In the genomic region with DNA sequence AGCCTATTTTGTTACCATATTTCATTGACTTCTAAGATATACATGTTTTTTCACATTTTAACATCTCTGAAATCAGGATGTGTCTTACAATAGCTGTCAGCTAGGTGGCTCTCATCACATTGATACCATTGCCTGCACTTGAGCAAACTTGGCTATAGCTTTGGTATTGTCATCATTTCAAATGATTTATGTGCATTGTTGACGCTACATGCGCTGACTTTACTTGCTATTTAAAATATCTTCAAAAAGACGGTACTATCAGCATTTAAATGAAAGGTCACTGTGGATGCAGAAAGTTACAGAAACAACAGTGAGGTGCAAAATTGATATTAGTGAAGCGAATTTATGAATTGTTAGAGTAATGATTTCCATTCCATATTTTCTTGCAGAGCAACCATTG, we compare ENCODE assay signal across 1 cellular context.
TF ChIP-seq lines count a peak whose summit lies in the region.

No MANE protein-coding gene starts in this region.

TF ChIP-seq in IMR-90, 13 proteins besides CTCF, POLR2A, EP300 and RAD21 (continued from another document):
- TF ChIP-seq, protein P1, sequence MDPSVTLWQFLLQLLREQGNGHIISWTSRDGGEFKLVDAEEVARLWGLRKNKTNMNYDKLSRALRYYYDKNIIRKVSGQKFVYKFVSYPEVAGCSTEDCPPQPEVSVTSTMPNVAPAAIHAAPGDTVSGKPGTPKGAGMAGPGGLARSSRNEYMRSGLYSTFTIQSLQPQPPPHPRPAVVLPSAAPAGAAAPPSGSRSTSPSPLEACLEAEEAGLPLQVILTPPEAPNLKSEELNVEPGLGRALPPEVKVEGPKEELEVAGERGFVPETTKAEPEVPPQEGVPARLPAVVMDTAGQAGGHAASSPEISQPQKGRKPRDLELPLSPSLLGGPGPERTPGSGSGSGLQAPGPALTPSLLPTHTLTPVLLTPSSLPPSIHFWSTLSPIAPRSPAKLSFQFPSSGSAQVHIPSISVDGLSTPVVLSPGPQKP (IDR thresholded peaks at IDR 0.05; ENCODE audit: borderline replicate concordance, low read depth, low read length), result no peak
- no peak for TF ChIP-seq CHD1 (IDR thresholded peaks at IDR 0.05; ENCODE audit: low read depth, low read length)
- TF ChIP-seq, protein P2, sequence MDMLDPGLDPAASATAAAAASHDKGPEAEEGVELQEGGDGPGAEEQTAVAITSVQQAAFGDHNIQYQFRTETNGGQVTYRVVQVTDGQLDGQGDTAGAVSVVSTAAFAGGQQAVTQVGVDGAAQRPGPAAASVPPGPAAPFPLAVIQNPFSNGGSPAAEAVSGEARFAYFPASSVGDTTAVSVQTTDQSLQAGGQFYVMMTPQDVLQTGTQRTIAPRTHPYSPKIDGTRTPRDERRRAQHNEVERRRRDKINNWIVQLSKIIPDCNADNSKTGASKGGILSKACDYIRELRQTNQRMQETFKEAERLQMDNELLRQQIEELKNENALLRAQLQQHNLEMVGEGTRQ (IDR thresholded peaks at IDR 0.05; ENCODE audit: low read depth, low read length), result no peak
- no peak; the same call in 1 of the 2 replicates for TF ChIP-seq SMC3 (IDR thresholded peaks at IDR 0.05; ENCODE audit: low read depth, low read length)
- no peak for TF ChIP-seq CEBPB (IDR thresholded peaks at IDR 0.05; ENCODE audit: low read depth, low read length)
- TF ChIP-seq FOS (IDR thresholded peaks at IDR 0.05; ENCODE audit: low read depth, low read length), result no peak
- TF ChIP-seq RCOR1 (IDR thresholded peaks at IDR 0.05; ENCODE audit: insufficient replicate concordance, low read length), result no peak
- TF ChIP-seq RFX5 (IDR thresholded peaks at IDR 0.05; ENCODE audit: low read depth, low read length), result no peak
- TF ChIP-seq NFE2L2 (IDR thresholded peaks at IDR 0.05; ENCODE audit: low read depth, low read length), result no peak
